Comparison of ENCODE assay signal across 22 cellular contexts in the genomic region with DNA sequence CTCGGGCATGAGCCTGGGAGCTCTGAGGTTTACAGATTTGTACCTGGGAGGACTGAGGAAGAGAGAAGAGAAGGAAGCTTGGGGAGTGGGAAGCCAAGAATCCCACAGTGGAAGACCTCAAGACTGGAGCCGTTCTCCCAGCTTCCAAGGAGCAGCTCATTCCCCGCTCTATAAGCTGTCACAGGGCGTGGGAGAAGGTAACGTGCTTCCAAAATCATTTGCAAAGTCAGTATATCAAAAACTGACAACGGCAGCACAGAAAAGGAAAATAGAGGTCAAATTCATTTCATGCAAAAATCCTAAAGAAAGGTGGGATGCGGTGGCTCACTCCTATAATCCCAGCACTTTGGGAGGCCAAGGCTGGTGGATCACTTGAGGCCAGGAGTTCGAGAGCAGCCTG. TPM values are rescaled to one million over a fixed set of nuclear protein-coding genes. Genes with fewer than 3 reads are reported as not detected.
DNase-seq lines count a peak whose midpoint lies in the region; ATAC-seq, FAIRE-seq and TF ChIP-seq lines count a peak whose summit lies in the region.
"Had no signal": no experiment of that assay in that cellular context is flagged by ENCODE, and none has a peak within 500 bp of the region (broad histone marks: within the 10 kb centered on the region; RNA-seq: fewer than 3 reads in every experiment).

No MANE protein-coding gene starts in this region.

- H3K4me3 ChIP-seq in kidney (ENCODE audit: low read length in 2 of 2) (no peak overlapping the region), colonic mucosa (no peak overlapping the region)
- H3K4me3 ChIP-seq: gastroesophageal sphincter had no signal

- H3K27me3 ChIP-seq in colonic mucosa, result no peaks in the 10 kb centered on the region

- H3K27me3 Mint-ChIP-seq in T-helper 17 cell, result no peaks in the 10 kb centered on the region
- H3K27me3 Mint-ChIP-seq in effector memory CD8-positive, alpha-beta T cell, result no peaks in the 10 kb centered on the region
- no peaks in the 10 kb centered on the region for H3K27me3 Mint-ChIP-seq in stimulated activated naive CD8-positive, alpha-beta T cell treated with anti-CD3 and anti-CD28 coated beads, Interleukin-15, amount 100 ng/mL, for 72 hours

- intact Hi-C loops in kidney (cut with DNase I) (no loop called here), colonic mucosa (cut with DNase I) (no loop called here)

- H3K36me3 ChIP-seq in kidney (ENCODE audit: control insufficient read depth in 1 of 2, insufficient read depth in 2 of 2, low read length in 2 of 2) (no peaks in the 10 kb centered on the region), colonic mucosa (no peaks in the 10 kb centered on the region)
- H3K36me3 ChIP-seq: gastroesophageal sphincter had no signal

- H3K9me3 ChIP-seq in T-helper 17 cell (ENCODE audit: control insufficient read depth, low read length, poor library complexity, severe bottlenecking), result no peaks in the 10 kb centered on the region
- no peaks in the 10 kb centered on the region for H3K9me3 ChIP-seq in kidney (ENCODE audit: control insufficient read depth in 1 of 2, low read length in 2 of 2)
- H3K9me3 ChIP-seq in colonic mucosa, result no peaks in the 10 kb centered on the region
- H3K9me3 ChIP-seq: Caco-2, gastroesophageal sphincter had no signal

- no peak for ATAC-seq in activated naive CD4-positive, alpha-beta T cell treated with anti-CD3 and anti-CD28 coated beads, Interleukin-2, amount 50 U/mL, for 72 hours
- ATAC-seq in T-helper 17 cell, result no peak
- ATAC-seq in effector memory CD8-positive, alpha-beta T cell (replicated peaks), result no peak
- no peak for ATAC-seq in stimulated activated naive CD8-positive, alpha-beta T cell treated with anti-CD3 and anti-CD28 coated beads, Interleukin-15, amount 100 ng/mL, for 72 hours
- ATAC-seq: gastroesophageal sphincter had no signal

- H3K4me1 Mint-ChIP-seq in T-helper 17 cell, result peaks cover 81% of the 10 kb centered on the region
- peaks cover 86 to 89% of the 10 kb centered on the region in 2 donors for H3K4me1 Mint-ChIP-seq in effector memory CD8-positive, alpha-beta T cell (ENCODE audit: low read depth in 2 of 2)
- H3K4me1 Mint-ChIP-seq in stimulated activated naive CD8-positive, alpha-beta T cell treated with anti-CD3 and anti-CD28 coated beads, Interleukin-15, amount 100 ng/mL, for 72 hours, result peaks cover 98% of the 10 kb centered on the region
- H3K4me1 Mint-ChIP-seq: brain had no signal

- H3K27ac ChIP-seq in kidney (ENCODE audit: low read depth in 2 of 2, low read length in 2 of 2), result no peak overlapping the region
- no peak overlapping the region for H3K27ac ChIP-seq in colonic mucosa
- H3K27ac ChIP-seq: gastroesophageal sphincter had no signal

- H3K27ac Mint-ChIP-seq in activated naive CD4-positive, alpha-beta T cell treated with anti-CD3 and anti-CD28 coated beads, Interleukin-2, amount 50 U/mL, for 72 hours, result peak overlapping the region; percentile 11 to 78
- H3K27ac Mint-ChIP-seq in T-helper 17 cell, result peak overlapping the region; percentile 99
- peak overlapping the region; percentile 97 for H3K27ac Mint-ChIP-seq in effector memory CD8-positive, alpha-beta T cell
- no peak overlapping the region for H3K27ac Mint-ChIP-seq in stimulated activated naive CD8-positive, alpha-beta T cell treated with anti-CD3 and anti-CD28 coated beads, Interleukin-15, amount 100 ng/mL, for 72 hours
- H3K27ac Mint-ChIP-seq: brain, endodermal cell had no signal

- H3K4me3 Mint-ChIP-seq in T-helper 17 cell, result peak overlapping the region; percentile 28
- H3K4me3 Mint-ChIP-seq in effector memory CD8-positive, alpha-beta T cell, result peak overlapping the region; percentile 76 to 84
- H3K4me3 Mint-ChIP-seq in stimulated activated naive CD8-positive, alpha-beta T cell treated with anti-CD3 and anti-CD28 coated beads, Interleukin-15, amount 100 ng/mL, for 72 hours, result peak overlapping the region; percentile 38 to 74
- H3K4me3 Mint-ChIP-seq: brain, endodermal cell had no signal

- DNase-seq in activated naive CD4-positive, alpha-beta T cell treated with anti-CD3 and anti-CD28 coated beads, Interleukin-2, amount 50 U/mL, for 72 hours (ENCODE audit: low spot score in 2 of 2), result no peak
- no peak for DNase-seq in activated naive CD4-positive, alpha-beta T cell (lab: John Stamatoyannopoulos, UW)
- no peak for DNase-seq in T-helper 17 cell
- DNase-seq in effector memory CD8-positive, alpha-beta T cell, result no peak
- DNase-seq in stimulated activated naive CD8-positive, alpha-beta T cell treated with anti-CD3 and anti-CD28 coated beads, Interleukin-15, amount 100 ng/mL, for 72 hours, result no peak
- DNase-seq in kidney, result no peak
- DNase-seq in colonic mucosa, result no peak
- no peak for DNase-seq in T-helper 9 cell
- DNase-seq: activated T-cell treated with anti-CD3 and anti-CD28 coated beads for 4 hours, Caco-2, DMS79 treated with DMSO at 0.1 percent for 48 hours, endodermal cell, hypothalamus, islet precursor cell, Kasumi-1, NCI-H187 treated with DMSO at 0.1 percent for 48 hours, NCI-H2227 treated with DMSO at 0.1 percent for 48 hours, NCI-H774, nucleus accumbens had no signal

- no peak for TF ChIP-seq CTCF in kidney (IDR thresholded peaks at IDR 0.05; ENCODE audit: borderline replicate concordance, extremely low read depth, insufficient read depth)
- no peak for TF ChIP-seq CTCF in colonic mucosa (IDR thresholded peaks at IDR 0.05)

- H3K9me3 Mint-ChIP-seq in activated naive CD4-positive, alpha-beta T cell treated with anti-CD3 and anti-CD28 coated beads, Interleukin-2, amount 50 U/mL, for 72 hours, result peaks cover 0 to 5% of the 10 kb centered on the region in 2 donors
- no peaks in the 10 kb centered on the region for H3K9me3 Mint-ChIP-seq in effector memory CD8-positive, alpha-beta T cell
- peaks cover 0 to 6% of the 10 kb centered on the region in 2 donors for H3K9me3 Mint-ChIP-seq in stimulated activated naive CD8-positive, alpha-beta T cell treated with anti-CD3 and anti-CD28 coated beads, Interleukin-15, amount 100 ng/mL, for 72 hours
- H3K9me3 Mint-ChIP-seq: endodermal cell had no signal

- peaks cover 31 to 78% of the 10 kb centered on the region in 2 donors for H3K36me3 Mint-ChIP-seq in activated naive CD4-positive, alpha-beta T cell treated with anti-CD3 and anti-CD28 coated beads, Interleukin-2, amount 50 U/mL, for 72 hours
- peaks cover 21% of the 10 kb centered on the region for H3K36me3 Mint-ChIP-seq in T-helper 17 cell (ENCODE audit: low read depth)
- H3K36me3 Mint-ChIP-seq in effector memory CD8-positive, alpha-beta T cell (ENCODE audit: insufficient read depth), result peaks cover 86% of the 10 kb centered on the region
- H3K36me3 Mint-ChIP-seq: brain had no signal

- FAIRE-seq in kidney (lab: Jason Lieb, UNC), result no peak

- H3K4me1 ChIP-seq in kidney (ENCODE audit: control insufficient read depth in 1 of 2, insufficient read depth in 1 of 2, low read depth in 1 of 2, low read length in 2 of 2) (no peaks in the 10 kb centered on the region), colonic mucosa (no peaks in the 10 kb centered on the region)
- H3K4me1 ChIP-seq: Caco-2, gastroesophageal sphincter had no signal

- H3K9ac ChIP-seq in kidney (ENCODE audit: low read length in 2 of 2) (no peak overlapping the region), colonic mucosa (ENCODE audit: low read depth in 2 of 2, low read length in 2 of 2) (no peak overlapping the region)

RNA-seq across cellular contexts. Expression of gene PIK3R5, which starts 7.8 kb away (rescaled TPM):
- total RNA-seq in activated naive CD4-positive, alpha-beta T cell treated with anti-CD3 and anti-CD28 coated beads, Interleukin-2, amount 50 U/mL, for 72 hours, result 10 to 100 TPM; 32.2 to 46.9 TPM
- total RNA-seq in T-helper 17 cell (100 to 1,000 TPM; 164 to 177 TPM), kidney (19.1 TPM), colonic mucosa (1 to 10 TPM; 2.2 to 2.5 TPM)
- 0.45 TPM for polyA plus RNA-seq in kidney (ENCODE audit: insufficient read depth, low read depth, low replicate concordance)
- total RNA-seq: Caco-2, pulmonary artery endothelial cell had no signal

Comparison
In these comparisons a context has a peak if more than half of its experiments do, and no peak if none do; other contexts are left out.
1. H3K27ac Mint-ChIP-seq: peak in activated naive CD4-positive, alpha-beta T cell treated with anti-CD3 and anti-CD28 coated beads, Interleukin-2, amount 50 U/mL, for 72 hours (2 of 2), T-helper 17 cell (single experiment) and effector memory CD8-positive, alpha-beta T cell (2 of 2); none in stimulated activated naive CD8-positive, alpha-beta T cell treated with anti-CD3 and anti-CD28 coated beads, Interleukin-15, amount 100 ng/mL, for 72 hours (0 of 2).
2. H3K4me3 Mint-ChIP-seq: peak in every context shown above with its lines; median percentile 80 in effector memory CD8-positive, alpha-beta T cell; 56 in stimulated activated naive CD8-positive, alpha-beta T cell treated with anti-CD3 and anti-CD28 coated beads, Interleukin-15, amount 100 ng/mL, for 72 hours; 28 in T-helper 17 cell.